Comparison of ENCODE assay signal across 16 cellular contexts in genomic region chr3:194928183-194928736, GRCh38.
DNase-seq lines count a peak whose midpoint lies in the region; ATAC-seq and TF ChIP-seq lines count a peak whose summit lies in the region.
"Had no signal": no experiment of that assay in that cellular context is flagged by ENCODE, and none has a peak within 500 bp of the region (broad histone marks: within the 10 kb centered on the region; RNA-seq: fewer than 3 reads in every experiment).

No MANE protein-coding gene starts in this region.

- CTCF ChIA-PET in Calu3 (lab: Charles Lee): no interaction called here
- CTCF ChIA-PET in activated CD4-positive, alpha-beta memory T cell treated with anti-CD3 and anti-CD28 coated beads for 36 hours (lab: Charles Lee): no interaction called here

- H3K4me1 ChIP-seq in BLaER1 treated with 17β-estradiol and CSF1 and Interleukin-3, amounts not matched to agents 10 nM and 100 nM: peaks cover 14 to 66% (median 40%) of the 10 kb centered on the region in 10 experiments; a peak in 18 of 20 replicates

- H3K27me3 Mint-ChIP-seq in HFFc6 (ENCODE audit: insufficient read depth) (peaks cover 18% of the 10 kb centered on the region), chondrocyte (ENCODE audit: low read depth) (no peaks in the 10 kb centered on the region), mesothelial cell of epicardium (ENCODE audit: low read depth) (no peaks in the 10 kb centered on the region), Calu3 (ENCODE audit: unreplicated experiment) (peaks cover 33% of the 10 kb centered on the region)
- H3K27me3 Mint-ChIP-seq in activated CD4-positive, alpha-beta memory T cell treated with anti-CD3 and anti-CD28 coated beads for 36 hours: peaks cover 28% of the 10 kb centered on the region

- no peaks in the 10 kb centered on the region for H4K20me1 ChIP-seq in BLaER1 treated with 17β-estradiol and CSF1 and Interleukin-3, amounts not matched to agents 10 nM and 100 nM

- ATAC-seq in GM21381 (IDR thresholded peaks at IDR 0.05; ENCODE audit: unreplicated experiment): no peak
- no peak for ATAC-seq in GM18873 (IDR thresholded peaks at IDR 0.05; ENCODE audit: low FRiP score, unreplicated experiment)

- peaks cover 37% of the 10 kb centered on the region for H3K4me1 Mint-ChIP-seq in HFFc6 (ENCODE audit: low read depth)
- H3K4me1 Mint-ChIP-seq in chondrocyte (ENCODE audit: low read depth): peaks cover 45% of the 10 kb centered on the region
- H3K4me1 Mint-ChIP-seq in mesothelial cell of epicardium: peaks cover 39% of the 10 kb centered on the region
- peaks cover 9% of the 10 kb centered on the region for H3K4me1 Mint-ChIP-seq in Calu3 (ENCODE audit: low read depth, unreplicated experiment)
- no peaks in the 10 kb centered on the region for H3K4me1 Mint-ChIP-seq in activated CD4-positive, alpha-beta memory T cell treated with anti-CD3 and anti-CD28 coated beads for 36 hours (ENCODE audit: low read depth)

- no peak overlapping the region for H3K9ac ChIP-seq in BLaER1 treated with 17β-estradiol and CSF1 and Interleukin-3, amounts not matched to agents 10 nM and 100 nM

- H3K4me3 Mint-ChIP-seq in HFFc6: no peak overlapping the region
- H3K4me3 Mint-ChIP-seq in chondrocyte (ENCODE audit: unreplicated experiment): no peak overlapping the region
- no peak overlapping the region for H3K4me3 Mint-ChIP-seq in mesothelial cell of epicardium
- no peak overlapping the region for H3K4me3 Mint-ChIP-seq in Calu3 (ENCODE audit: low read depth, unreplicated experiment)
- H3K4me3 Mint-ChIP-seq in activated CD4-positive, alpha-beta memory T cell treated with anti-CD3 and anti-CD28 coated beads for 36 hours: no peak overlapping the region
- H3K4me3 Mint-ChIP-seq: CD4-positive, alpha-beta T cell had no signal

- peak overlapping the region in 7 of 11 experiments; percentile 9 to 68 (median 23); a peak in 10 of 22 replicates for H3K27ac ChIP-seq in BLaER1 treated with 17β-estradiol and CSF1 and Interleukin-3, amounts not matched to agents 10 nM and 100 nM

- no peak overlapping the region for H3K4me3 ChIP-seq in BLaER1 treated with 17β-estradiol and CSF1 and Interleukin-3, amounts not matched to agents 10 nM and 100 nM

- H3K9me3 ChIP-seq in BLaER1 treated with 17β-estradiol and CSF1 and Interleukin-3, amounts not matched to agents 10 nM and 100 nM (replicated peaks in 1 of 11): peaks cover 9 to 20% (median 14%) of the 10 kb centered on the region in 11 experiments

- DNase-seq in HFFc6 (peak; percentile 24), chondrocyte (ENCODE audit: low spot score) (no peak), mesothelial cell of epicardium (ENCODE audit: low spot score in 2 of 2, unreplicated experiment in 2 of 2) (no peak), Calu3 (no peak)
- no peak for DNase-seq in activated CD4-positive, alpha-beta memory T cell treated with anti-CD3 and anti-CD28 coated beads for 36 hours
- DNase-seq: anterior cingulate cortex; CD4-positive, alpha-beta T cell; GDM1; Karpas-422; NCI-H1694; NCI-H524 treated with DMSO at 0.1 percent for 48 hours; stimulated activated CD4-positive, alpha-beta T cell treated with anti-CD3 and anti-CD28 coated beads, Interleukin-1b, Interleukin-23, amount 100 ng/mL, for 48 hours; T-helper 2 cell had no signal

- H3K36me3 Mint-ChIP-seq in HFFc6 (ENCODE audit: low read depth) (no peaks in the 10 kb centered on the region), chondrocyte (ENCODE audit: low read depth) (peaks cover 1% of the 10 kb centered on the region), mesothelial cell of epicardium (no peaks in the 10 kb centered on the region), Calu3 (ENCODE audit: insufficient read depth, unreplicated experiment) (no peaks in the 10 kb centered on the region)
- H3K36me3 Mint-ChIP-seq in activated CD4-positive, alpha-beta memory T cell treated with anti-CD3 and anti-CD28 coated beads for 36 hours: no peaks in the 10 kb centered on the region

- POLR2A ChIA-PET in activated CD4-positive, alpha-beta memory T cell treated with anti-CD3 and anti-CD28 coated beads for 36 hours (lab: Charles Lee): no interaction called here

- no peak for TF ChIP-seq CTCF in HFFc6 (IDR thresholded peaks at IDR 0.05)
- TF ChIP-seq CTCF in chondrocyte (IDR thresholded peaks at IDR 0.05): no peak
- TF ChIP-seq CTCF in mesothelial cell of epicardium (IDR thresholded peaks at IDR 0.05; ENCODE audit: unreplicated experiment): no peak
- no peak for TF ChIP-seq CTCF in Calu3 (IDR thresholded peaks at IDR 0.05; ENCODE audit: unreplicated experiment)

- no TSS peak for BruUV-seq in Calu3 (replicated peaks; lab: Mats Ljungman, UMichigan)

- H3K4me2 ChIP-seq in BLaER1 treated with 17β-estradiol and CSF1 and Interleukin-3, amounts not matched to agents 10 nM and 100 nM: peak overlapping the region in 8 of 11 experiments; percentile 7 to 80 (median 75); a peak in 15 of 22 replicates

- no peaks in the 10 kb centered on the region for H3K36me3 ChIP-seq in BLaER1 treated with 17β-estradiol and CSF1 and Interleukin-3, amounts not matched to agents 10 nM and 100 nM

- H3K27ac Mint-ChIP-seq in HFFc6 (no peak overlapping the region; the same call in 1 of the 2 replicates), chondrocyte (ENCODE audit: unreplicated experiment) (peak overlapping the region; percentile 20), mesothelial cell of epicardium (peak overlapping the region; percentile 43), Calu3 (ENCODE audit: unreplicated experiment) (no peak overlapping the region)
- no peak overlapping the region for H3K27ac Mint-ChIP-seq in activated CD4-positive, alpha-beta memory T cell treated with anti-CD3 and anti-CD28 coated beads for 36 hours
- H3K27ac Mint-ChIP-seq: CD4-positive, alpha-beta T cell had no signal

- intact Hi-C loops in Calu3 (cut with micrococcal nuclease; ENCODE audit: unreplicated experiment): no loop called here
- intact Hi-C loops in activated CD4-positive, alpha-beta memory T cell treated with anti-CD3 and anti-CD28 coated beads for 36 hours (cut with micrococcal nuclease): no loop called here

- H3K27me3 ChIP-seq in BLaER1 treated with 17β-estradiol and CSF1 and Interleukin-3, amounts not matched to agents 10 nM and 100 nM: no peaks in the 10 kb centered on the region

- H3K9me3 Mint-ChIP-seq in HFFc6 (no peaks in the 10 kb centered on the region), chondrocyte (ENCODE audit: low read depth) (no peaks in the 10 kb centered on the region), mesothelial cell of epicardium (peaks cover 8% of the 10 kb centered on the region), Calu3 (ENCODE audit: low read depth, unreplicated experiment) (peaks cover 3% of the 10 kb centered on the region)
- H3K9me3 Mint-ChIP-seq in activated CD4-positive, alpha-beta memory T cell treated with anti-CD3 and anti-CD28 coated beads for 36 hours: no peaks in the 10 kb centered on the region
- H3K9me3 Mint-ChIP-seq: CD4-positive, alpha-beta T cell had no signal

Comparison
In these comparisons a context has a peak if more than half of its experiments do, and no peak if none do; other contexts are left out.
1. H3K27ac Mint-ChIP-seq: peak in chondrocyte (single experiment) and mesothelial cell of epicardium (single experiment); none in HFFc6 (single experiment), Calu3 (single experiment) and activated CD4-positive, alpha-beta memory T cell treated with anti-CD3 and anti-CD28 coated beads for 36 hours (single experiment).